9 cellular contexts compared by ENCODE assay signal in the genomic region with DNA sequence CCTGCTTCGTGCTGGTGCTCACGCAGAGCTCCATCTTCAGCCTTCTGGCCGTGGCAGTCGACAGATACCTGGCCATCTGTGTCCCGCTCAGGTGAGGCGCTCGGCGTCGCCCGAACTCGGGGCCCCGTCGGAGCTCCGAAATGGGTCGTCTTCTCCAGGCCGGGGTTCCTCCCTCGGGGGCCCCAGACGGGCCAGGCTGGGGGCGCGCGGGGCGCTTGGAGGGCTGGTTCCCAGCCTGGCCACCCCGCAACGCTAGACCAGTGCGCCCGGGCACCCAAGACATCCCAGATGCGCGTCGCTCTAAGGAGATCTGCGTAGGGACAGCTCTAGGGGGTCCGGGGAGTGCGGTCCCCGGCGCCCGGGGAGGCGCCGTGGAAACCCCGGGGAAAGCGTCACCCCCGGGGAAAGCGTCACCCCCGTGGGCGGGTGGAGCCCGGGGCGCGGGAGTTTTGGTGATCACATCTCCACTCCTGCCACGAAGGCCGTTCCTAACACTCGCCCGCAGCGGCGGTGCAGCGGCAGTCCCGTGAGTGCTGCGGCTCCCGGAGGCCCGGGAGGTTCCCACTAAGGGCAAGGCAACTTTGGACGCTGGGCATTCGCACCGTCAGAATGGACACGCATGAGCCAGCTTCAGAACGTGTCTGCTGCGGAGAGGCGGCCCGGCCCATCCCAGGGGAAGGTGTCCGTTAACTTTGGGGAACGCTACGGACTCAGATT. TPM values are rescaled to one million over a fixed set of nuclear protein-coding genes. Genes with fewer than 3 reads are reported as not detected.
DNase-seq lines count a peak whose midpoint lies in the region; ATAC-seq, FAIRE-seq and TF ChIP-seq lines count a peak whose summit lies in the region.
"Had no signal": no experiment of that assay in that cellular context is flagged by ENCODE, and none has a peak within 500 bp of the region (broad histone marks: within the 10 kb centered on the region; RNA-seq: fewer than 3 reads in every experiment).

No MANE protein-coding gene starts in this region.

- H3K9me3 Mint-ChIP-seq in activated naive CD8-positive, alpha-beta T cell treated with anti-CD3 and anti-CD28 coated beads, Interleukin-2, amount 10 ng/mL, durations not matched to agents 7 days and 5 days: no peaks in the 10 kb centered on the region

- FAIRE-seq in HTR-8/SVneo (lab: Jason Lieb, UNC): peak; percentile 42
- FAIRE-seq: islet of Langerhans had no signal

- no peak for DNase-seq in BJ (ENCODE audit: low read depth)
- DNase-seq in HTR-8/SVneo (ENCODE audit: insufficient read length, low spot score): no peak
- DNase-seq in activated naive CD8-positive, alpha-beta T cell treated with anti-CD3 and anti-CD28 coated beads, Interleukin-2, amount 10 ng/mL, durations not matched to agents 7 days and 5 days: no peak
- peak; percentile 38 for DNase-seq in iPS-NIHi7 (ENCODE audit: extremely low spot score)
- peak; percentile 38 for DNase-seq in stimulated activated CD4-positive, alpha-beta T cell treated with anti-CD3 and anti-CD28 coated beads, Interleukin-15, amount 100 ng/mL, for 24 hours
- DNase-seq in NAMALWA (ENCODE audit: low spot score): no peak
- no peak for DNase-seq in GM10266 (ENCODE audit: extremely low spot score)
- DNase-seq in ureter (ENCODE audit: low spot score): no peak

- TF ChIP-seq CTCF in BJ (IDR thresholded peaks at IDR 0.05; ENCODE audit: insufficient read depth, low read depth, low read length) (0 out of 2 replicates have a peak, but pooled peaks have one; percentile 3), GM10266 (IDR thresholded peaks at IDR 0.05; ENCODE audit: control insufficient read depth, insufficient read depth, low read depth, missing control alignments) (no peak)

- peak; percentile 2 for ATAC-seq in activated naive CD8-positive, alpha-beta T cell treated with anti-CD3 and anti-CD28 coated beads, Interleukin-2, amount 10 ng/mL, durations not matched to agents 7 days and 5 days (ENCODE audit: low read depth)

- H3K4me1 Mint-ChIP-seq in activated naive CD8-positive, alpha-beta T cell treated with anti-CD3 and anti-CD28 coated beads, Interleukin-2, amount 10 ng/mL, durations not matched to agents 7 days and 5 days: peaks cover 11% of the 10 kb centered on the region

- no peaks in the 10 kb centered on the region for H3K27me3 ChIP-seq in BJ (ENCODE audit: control insufficient read depth, insufficient read depth, low read length)

- H3K4me3 ChIP-seq in BJ (ENCODE audit: low read depth, low read length): peak overlapping the region; percentile 67

- peaks cover 5% of the 10 kb centered on the region for H3K36me3 Mint-ChIP-seq in activated naive CD8-positive, alpha-beta T cell treated with anti-CD3 and anti-CD28 coated beads, Interleukin-2, amount 10 ng/mL, durations not matched to agents 7 days and 5 days

- H3K36me3 ChIP-seq in BJ (ENCODE audit: control insufficient read depth, insufficient read depth, low read length): peaks cover 1% of the 10 kb centered on the region; the same call in 1 of the 2 replicates

- peak overlapping the region; percentile 83 for H3K27ac Mint-ChIP-seq in activated naive CD8-positive, alpha-beta T cell treated with anti-CD3 and anti-CD28 coated beads, Interleukin-2, amount 10 ng/mL, durations not matched to agents 7 days and 5 days

- CTCF ChIA-PET in BJ (lab: Yijun Ruan, JAX): interaction anchor here (0.6 to 2.8 kb wide), 22 partner anchors 10 to 127 kb away, joined by 3 to 36 read pairs (median 4); partner anchors contain the start of genes TTC19 and ZSWIM7

- peak overlapping the region; percentile 82 for H3K4me3 Mint-ChIP-seq in activated naive CD8-positive, alpha-beta T cell treated with anti-CD3 and anti-CD28 coated beads, Interleukin-2, amount 10 ng/mL, durations not matched to agents 7 days and 5 days

- POLR2A ChIA-PET in BJ (lab: Charles Lee): no interaction called here
- POLR2A ChIA-PET in activated naive CD8-positive, alpha-beta T cell treated with anti-CD3 and anti-CD28 coated beads, Interleukin-2, amount 10 ng/mL, durations not matched to agents 7 days and 5 days (lab: Charles Lee): interaction anchor here (0.6 to 3.5 kb wide), 6 partner anchors 13 to 1445 kb away, joined by 3 to 37 read pairs (median 4); partner anchors contain the start of genes NCOR1, TTC19 and ZSWIM7

- peaks cover 12% of the 10 kb centered on the region for H3K27me3 Mint-ChIP-seq in activated naive CD8-positive, alpha-beta T cell treated with anti-CD3 and anti-CD28 coated beads, Interleukin-2, amount 10 ng/mL, durations not matched to agents 7 days and 5 days

RNA-seq across cellular contexts. Expression of gene ADORA2B, which starts 0.7 kb away (rescaled TPM):
- polyA plus RNA-seq in BJ (2011; rRNA removed): 8.0 and 10.5 TPM in 2 replicates
- polyA minus RNA-seq in BJ (2011; rRNA and poly(A)+ RNA removed): 4.6 and 5.6 TPM in 2 replicates
- total RNA-seq in activated naive CD8-positive, alpha-beta T cell treated with anti-CD3 and anti-CD28 coated beads, Interleukin-2, amount 10 ng/mL, durations not matched to agents 7 days and 5 days: 1 to 10 TPM; 4.1 to 4.2 TPM
- total RNA-seq in ureter: 5.2 TPM

RNA-seq across cellular contexts. Expression of gene ZSWIM7, which starts 53.9 kb away (rescaled TPM):
- 21.6 and 28.9 TPM in 2 replicates for polyA plus RNA-seq in BJ (2011; rRNA removed)
- polyA minus RNA-seq in BJ (2011; rRNA and poly(A)+ RNA removed): 5.8 and 7.3 TPM in 2 replicates
- 10 to 100 TPM; 19.6 to 21.8 TPM for total RNA-seq in activated naive CD8-positive, alpha-beta T cell treated with anti-CD3 and anti-CD28 coated beads, Interleukin-2, amount 10 ng/mL, durations not matched to agents 7 days and 5 days
- 29.9 TPM for total RNA-seq in ureter

RNA-seq across cellular contexts. Expression of gene TTC19, which starts 54.0 kb away (rescaled TPM):
- polyA plus RNA-seq in BJ (2011; rRNA removed): 2.8 and 3.7 TPM in 2 replicates
- 4.3 and 5.1 TPM in 2 replicates for polyA minus RNA-seq in BJ (2011; rRNA and poly(A)+ RNA removed)
- 10 to 100 TPM; 32.5 to 36.7 TPM for total RNA-seq in activated naive CD8-positive, alpha-beta T cell treated with anti-CD3 and anti-CD28 coated beads, Interleukin-2, amount 10 ng/mL, durations not matched to agents 7 days and 5 days
- total RNA-seq in ureter: 61.6 TPM

Comparison
In these comparisons a context has a peak if more than half of its experiments do, and no peak if none do; other contexts are left out.
1. DNase-seq: peak in iPS-NIHi7 (single experiment) and stimulated activated CD4-positive, alpha-beta T cell treated with anti-CD3 and anti-CD28 coated beads, Interleukin-15, amount 100 ng/mL, for 24 hours (single experiment); none in BJ (single experiment), HTR-8/SVneo (single experiment), activated naive CD8-positive, alpha-beta T cell treated with anti-CD3 and anti-CD28 coated beads, Interleukin-2, amount 10 ng/mL, durations not matched to agents 7 days and 5 days (single experiment), NAMALWA (single experiment), GM10266 (single experiment) and ureter (single experiment).